Comparison of ENCODE assay signal across 2 cellular contexts in genomic region chr10:85459906-85460305, GRCh38.
TF ChIP-seq lines count a peak whose summit lies in the region.

No MANE protein-coding gene starts in this region.

TF ChIP-seq in H1, 55 proteins besides CTCF, POLR2A, EP300 and RAD21 (continued from another document):
- TF ChIP-seq ATF2 (IDR thresholded peaks at IDR 0.05; ENCODE audit: low read length), result no peak
- no peak for TF ChIP-seq BACH1 (IDR thresholded peaks at IDR 0.05; ENCODE audit: low read length)
- no peak for TF ChIP-seq HDAC2 (IDR thresholded peaks at IDR 0.05; ENCODE audit: borderline replicate concordance in 1 of 2, low read depth in 2 of 2, low read length in 2 of 2)
- TF ChIP-seq SP4 (IDR thresholded peaks at IDR 0.05; ENCODE audit: low read length), result no peak
- TF ChIP-seq YY1 (IDR thresholded peaks at IDR 0.05; ENCODE audit: low read depth, low read length), result no peak
- TF ChIP-seq NANOG (IDR thresholded peaks at IDR 0.05; ENCODE audit: insufficient read depth, low read depth, low read length, poor library complexity, severe bottlenecking), result no peak
- TF ChIP-seq SIX5 (IDR thresholded peaks at IDR 0.05; ENCODE audit: low read depth, low read length), result no peak
- no peak for TF ChIP-seq SP2 (IDR thresholded peaks at IDR 0.05; ENCODE audit: low read length)
- TF ChIP-seq TAF7 (optimal IDR thresholded peaks at IDR 0.05; ENCODE audit: borderline replicate concordance, low read depth, low read length), result no peak

TF ChIP-seq in SK-N-SH, 30 proteins besides CTCF, POLR2A, EP300 and RAD21 (continued from another document):
- TF ChIP-seq IRF3 (IDR thresholded peaks at IDR 0.05; ENCODE audit: low read depth, low read length) (no peak), FOXM1 (IDR thresholded peaks at IDR 0.05; ENCODE audit: low read depth) (no peak), POLR2AphosphoS5 (IDR thresholded peaks at IDR 0.05; ENCODE audit: low read depth, low read length) (no peak), TCF12 (IDR thresholded peaks at IDR 0.05) (no peak), JUND (IDR thresholded peaks at IDR 0.05) (no peak), USF2 (IDR thresholded peaks at IDR 0.05; ENCODE audit: borderline replicate concordance, low read depth, low read length) (no peak), NFIC (IDR thresholded peaks at IDR 0.05; ENCODE audit: borderline replicate concordance) (no peak)
